ENCODE assay signal across 1 cellular context in the genomic region with DNA sequence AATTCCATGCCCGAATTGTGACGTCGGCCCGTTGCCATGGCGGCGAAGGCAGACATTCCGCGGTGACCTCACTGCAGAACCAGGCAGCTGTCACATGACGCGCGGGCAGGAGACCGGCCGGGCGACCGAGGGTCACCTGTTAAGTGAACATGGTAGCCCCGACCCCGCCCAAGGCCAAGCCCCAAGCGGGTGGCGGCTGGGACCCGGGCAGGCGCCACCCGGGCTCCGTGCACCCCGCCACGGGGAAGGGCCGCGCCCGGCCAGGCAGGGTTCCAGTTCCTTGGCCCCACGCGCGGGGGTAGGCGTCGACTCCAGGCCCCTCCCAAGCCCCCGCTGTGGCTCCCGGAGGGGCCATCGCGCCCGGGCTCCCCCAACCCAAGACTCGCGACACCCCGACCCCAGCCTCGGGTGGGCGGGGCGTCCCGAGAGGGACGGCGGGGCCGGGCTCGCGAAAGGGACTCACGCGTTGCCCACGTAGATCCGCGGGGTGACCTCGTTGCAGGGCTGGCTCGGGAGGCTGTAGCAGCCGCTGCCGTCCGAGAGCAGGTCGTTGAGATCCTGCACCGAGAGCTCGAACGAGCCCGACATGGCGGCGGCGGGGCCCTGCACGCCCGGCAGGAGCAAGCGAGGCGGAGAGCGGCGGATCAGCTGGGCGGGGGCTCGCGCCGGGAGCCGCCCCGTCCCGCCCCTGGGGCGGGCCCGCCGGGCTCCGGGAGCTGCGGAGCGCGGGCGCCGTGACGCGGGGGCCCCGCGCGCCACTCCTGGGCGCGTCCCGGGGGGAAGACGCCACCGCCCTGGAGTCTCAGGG.
TF ChIP-seq lines count a peak whose summit lies in the region.

DUSP3 (minus strand) TSS at position 641 of the 808 bp plus-strand sequence; CDS start at position 588, 53 bp downstream.

TF ChIP-seq in HepG2, 621 proteins besides CTCF, POLR2A, EP300 and RAD21 (continued from another document and continues in another):
- peak; percentile 75; the same call in 1 of the 2 replicates for TF ChIP-seq WIZ (CRISPR knock-in tag; IDR thresholded peaks at IDR 0.05)
- TF ChIP-seq ZNF160 (CRISPR knock-in tag; IDR thresholded peaks at IDR 0.05), result peak; percentile 77; the same call in 1 of the 2 replicates
- no peak for TF ChIP-seq U2AF1 (optimal IDR thresholded peaks at IDR 0.05; ENCODE audit: low read depth, low read length)
- peak; percentile 40; the same call in 1 of the 2 replicates for TF ChIP-seq STAT6 (CRISPR knock-in tag; IDR thresholded peaks at IDR 0.05; ENCODE audit: borderline replicate concordance)
- TF ChIP-seq SNAPC2 (CRISPR knock-in tag; IDR thresholded peaks at IDR 0.05), result peak; percentile 53; the same call in 1 of the 2 replicates
- TF ChIP-seq ZNF652 (CRISPR knock-in tag; IDR thresholded peaks at IDR 0.05; ENCODE audit: borderline replicate concordance, low read depth), result no peak
- TF ChIP-seq FOXK1 (CRISPR knock-in tag; IDR thresholded peaks at IDR 0.05; ENCODE audit: borderline replicate concordance, low read depth), result peak; percentile 51; the same call in 1 of the 2 replicates
- TF ChIP-seq, protein P1, sequence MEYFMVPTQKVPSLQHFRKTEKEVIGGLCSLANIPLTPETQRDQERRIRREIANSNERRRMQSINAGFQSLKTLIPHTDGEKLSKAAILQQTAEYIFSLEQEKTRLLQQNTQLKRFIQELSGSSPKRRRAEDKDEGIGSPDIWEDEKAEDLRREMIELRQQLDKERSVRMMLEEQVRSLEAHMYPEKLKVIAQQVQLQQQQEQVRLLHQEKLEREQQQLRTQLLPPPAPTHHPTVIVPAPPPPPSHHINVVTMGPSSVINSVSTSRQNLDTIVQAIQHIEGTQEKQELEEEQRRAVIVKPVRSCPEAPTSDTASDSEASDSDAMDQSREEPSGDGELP (IDR thresholded peaks at IDR 0.05; ENCODE audit: borderline replicate concordance, low read depth), result peak; percentile 86
- TF ChIP-seq, protein P2, sequence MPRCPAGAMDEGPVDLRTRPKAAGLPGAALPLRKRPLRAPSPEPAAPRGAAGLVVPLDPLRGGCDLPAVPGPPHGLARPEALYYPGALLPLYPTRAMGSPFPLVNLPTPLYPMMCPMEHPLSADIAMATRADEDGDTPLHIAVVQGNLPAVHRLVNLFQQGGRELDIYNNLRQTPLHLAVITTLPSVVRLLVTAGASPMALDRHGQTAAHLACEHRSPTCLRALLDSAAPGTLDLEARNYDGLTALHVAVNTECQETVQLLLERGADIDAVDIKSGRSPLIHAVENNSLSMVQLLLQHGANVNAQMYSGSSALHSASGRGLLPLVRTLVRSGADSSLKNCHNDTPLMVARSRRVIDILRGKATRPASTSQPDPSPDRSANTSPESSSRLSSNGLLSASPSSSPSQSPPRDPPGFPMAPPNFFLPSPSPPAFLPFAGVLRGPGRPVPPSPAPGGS (CRISPR knock-in tag; IDR thresholded peaks at IDR 0.05), result peak; percentile 28; the same call in 1 of the 2 replicates
- TF ChIP-seq, protein P3, sequence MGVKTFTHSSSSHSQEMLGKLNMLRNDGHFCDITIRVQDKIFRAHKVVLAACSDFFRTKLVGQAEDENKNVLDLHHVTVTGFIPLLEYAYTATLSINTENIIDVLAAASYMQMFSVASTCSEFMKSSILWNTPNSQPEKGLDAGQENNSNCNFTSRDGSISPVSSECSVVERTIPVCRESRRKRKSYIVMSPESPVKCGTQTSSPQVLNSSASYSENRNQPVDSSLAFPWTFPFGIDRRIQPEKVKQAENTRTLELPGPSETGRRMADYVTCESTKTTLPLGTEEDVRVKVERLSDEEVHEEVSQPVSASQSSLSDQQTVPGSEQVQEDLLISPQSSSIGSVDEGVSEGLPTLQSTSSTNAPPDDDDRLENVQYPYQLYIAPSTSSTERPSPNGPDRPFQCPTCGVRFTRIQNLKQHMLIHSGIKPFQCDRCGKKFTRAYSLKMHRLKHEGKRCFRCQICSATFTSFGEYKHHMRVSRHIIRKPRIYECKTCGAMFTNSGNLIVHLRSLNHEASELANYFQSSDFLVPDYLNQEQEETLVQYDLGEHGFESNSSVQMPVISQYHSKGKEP (CRISPR knock-in tag; IDR thresholded peaks at IDR 0.05), result peak; percentile 41; the same call in 1 of the 2 replicates
- no peak for TF ChIP-seq NCOA5 (CRISPR knock-in tag; IDR thresholded peaks at IDR 0.05)
- TF ChIP-seq LCORL (IDR thresholded peaks at IDR 0.05), result no peak
- TF ChIP-seq LCORL (CRISPR knock-in tag; IDR thresholded peaks at IDR 0.05), result peak; percentile 90
- peak; percentile 5; the same call in 1 of the 2 replicates for TF ChIP-seq SNAI1 (CRISPR knock-in tag; IDR thresholded peaks at IDR 0.05; ENCODE audit: borderline replicate concordance)
- TF ChIP-seq MYC (CRISPR knock-in tag; IDR thresholded peaks at IDR 0.05; ENCODE audit: borderline replicate concordance), result peak; percentile 90
- TF ChIP-seq, protein P4, sequence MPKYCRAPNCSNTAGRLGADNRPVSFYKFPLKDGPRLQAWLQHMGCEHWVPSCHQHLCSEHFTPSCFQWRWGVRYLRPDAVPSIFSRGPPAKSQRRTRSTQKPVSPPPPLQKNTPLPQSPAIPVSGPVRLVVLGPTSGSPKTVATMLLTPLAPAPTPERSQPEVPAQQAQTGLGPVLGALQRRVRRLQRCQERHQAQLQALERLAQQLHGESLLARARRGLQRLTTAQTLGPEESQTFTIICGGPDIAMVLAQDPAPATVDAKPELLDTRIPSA (CRISPR knock-in tag; IDR thresholded peaks at IDR 0.05; ENCODE audit: borderline replicate concordance), result no peak; the same call in 1 of the 2 replicates
- TF ChIP-seq CAMTA2 (CRISPR knock-in tag; IDR thresholded peaks at IDR 0.05; ENCODE audit: borderline replicate concordance), result peak; percentile 67; the same call in 1 of the 2 replicates
- TF ChIP-seq FOXK2 (IDR thresholded peaks at IDR 0.05), result no peak
- TF ChIP-seq PCBP1 (IDR thresholded peaks at IDR 0.05; ENCODE audit: borderline replicate concordance, low read depth, low read length), result 0 out of 2 replicates have a peak, but pooled peaks have one; percentile 15
- no peak for TF ChIP-seq ZKSCAN5 (CRISPR knock-in tag; IDR thresholded peaks at IDR 0.05)
- TF ChIP-seq ZNF543 (CRISPR knock-in tag; IDR thresholded peaks at IDR 0.05), result peak; percentile 82
- TF ChIP-seq ZBTB38 (CRISPR knock-in tag; IDR thresholded peaks at IDR 0.05), result peak; percentile 59; the same call in 1 of the 2 replicates
- peak; percentile 27 for TF ChIP-seq TAF15 (IDR thresholded peaks at IDR 0.05; ENCODE audit: low read depth, low read length, poor library complexity, severe bottlenecking)
- 0 out of 2 replicates have a peak, but pooled peaks have one; percentile 26 for TF ChIP-seq ZNF180 (CRISPR knock-in tag; IDR thresholded peaks at IDR 0.05; ENCODE audit: borderline replicate concordance, low read depth)
- peak; percentile 85; the same call in 1 of the 2 replicates for TF ChIP-seq ZNF790 (CRISPR knock-in tag; IDR thresholded peaks at IDR 0.05; ENCODE audit: borderline replicate concordance)
- peak; percentile 81; the same call in 1 of the 2 replicates for TF ChIP-seq ZNF280B (CRISPR knock-in tag; IDR thresholded peaks at IDR 0.05; ENCODE audit: borderline replicate concordance)
- TF ChIP-seq, protein P5, sequence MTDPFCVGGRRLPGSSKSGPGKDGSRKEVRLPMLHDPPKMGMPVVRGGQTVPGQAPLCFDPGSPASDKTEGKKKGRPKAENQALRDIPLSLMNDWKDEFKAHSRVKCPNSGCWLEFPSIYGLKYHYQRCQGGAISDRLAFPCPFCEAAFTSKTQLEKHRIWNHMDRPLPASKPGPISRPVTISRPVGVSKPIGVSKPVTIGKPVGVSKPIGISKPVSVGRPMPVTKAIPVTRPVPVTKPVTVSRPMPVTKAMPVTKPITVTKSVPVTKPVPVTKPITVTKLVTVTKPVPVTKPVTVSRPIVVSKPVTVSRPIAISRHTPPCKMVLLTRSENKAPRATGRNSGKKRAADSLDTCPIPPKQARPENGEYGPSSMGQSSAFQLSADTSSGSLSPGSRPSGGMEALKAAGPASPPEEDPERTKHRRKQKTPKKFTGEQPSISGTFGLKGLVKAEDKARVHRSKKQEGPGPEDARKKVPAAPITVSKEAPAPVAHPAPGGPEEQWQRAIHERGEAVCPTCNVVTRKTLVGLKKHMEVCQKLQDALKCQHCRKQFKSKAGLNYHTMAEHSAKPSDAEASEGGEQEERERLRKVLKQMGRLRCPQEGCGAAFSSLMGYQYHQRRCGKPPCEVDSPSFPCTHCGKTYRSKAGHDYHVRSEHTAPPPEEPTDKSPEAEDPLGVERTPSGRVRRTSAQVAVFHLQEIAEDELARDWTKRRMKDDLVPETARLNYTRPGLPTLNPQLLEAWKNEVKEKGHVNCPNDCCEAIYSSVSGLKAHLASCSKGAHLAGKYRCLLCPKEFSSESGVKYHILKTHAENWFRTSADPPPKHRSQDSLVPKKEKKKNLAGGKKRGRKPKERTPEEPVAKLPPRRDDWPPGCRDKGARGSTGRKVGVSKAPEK (CRISPR knock-in tag; IDR thresholded peaks at IDR 0.05; ENCODE audit: borderline replicate concordance), result no peak
- TF ChIP-seq, protein P6, sequence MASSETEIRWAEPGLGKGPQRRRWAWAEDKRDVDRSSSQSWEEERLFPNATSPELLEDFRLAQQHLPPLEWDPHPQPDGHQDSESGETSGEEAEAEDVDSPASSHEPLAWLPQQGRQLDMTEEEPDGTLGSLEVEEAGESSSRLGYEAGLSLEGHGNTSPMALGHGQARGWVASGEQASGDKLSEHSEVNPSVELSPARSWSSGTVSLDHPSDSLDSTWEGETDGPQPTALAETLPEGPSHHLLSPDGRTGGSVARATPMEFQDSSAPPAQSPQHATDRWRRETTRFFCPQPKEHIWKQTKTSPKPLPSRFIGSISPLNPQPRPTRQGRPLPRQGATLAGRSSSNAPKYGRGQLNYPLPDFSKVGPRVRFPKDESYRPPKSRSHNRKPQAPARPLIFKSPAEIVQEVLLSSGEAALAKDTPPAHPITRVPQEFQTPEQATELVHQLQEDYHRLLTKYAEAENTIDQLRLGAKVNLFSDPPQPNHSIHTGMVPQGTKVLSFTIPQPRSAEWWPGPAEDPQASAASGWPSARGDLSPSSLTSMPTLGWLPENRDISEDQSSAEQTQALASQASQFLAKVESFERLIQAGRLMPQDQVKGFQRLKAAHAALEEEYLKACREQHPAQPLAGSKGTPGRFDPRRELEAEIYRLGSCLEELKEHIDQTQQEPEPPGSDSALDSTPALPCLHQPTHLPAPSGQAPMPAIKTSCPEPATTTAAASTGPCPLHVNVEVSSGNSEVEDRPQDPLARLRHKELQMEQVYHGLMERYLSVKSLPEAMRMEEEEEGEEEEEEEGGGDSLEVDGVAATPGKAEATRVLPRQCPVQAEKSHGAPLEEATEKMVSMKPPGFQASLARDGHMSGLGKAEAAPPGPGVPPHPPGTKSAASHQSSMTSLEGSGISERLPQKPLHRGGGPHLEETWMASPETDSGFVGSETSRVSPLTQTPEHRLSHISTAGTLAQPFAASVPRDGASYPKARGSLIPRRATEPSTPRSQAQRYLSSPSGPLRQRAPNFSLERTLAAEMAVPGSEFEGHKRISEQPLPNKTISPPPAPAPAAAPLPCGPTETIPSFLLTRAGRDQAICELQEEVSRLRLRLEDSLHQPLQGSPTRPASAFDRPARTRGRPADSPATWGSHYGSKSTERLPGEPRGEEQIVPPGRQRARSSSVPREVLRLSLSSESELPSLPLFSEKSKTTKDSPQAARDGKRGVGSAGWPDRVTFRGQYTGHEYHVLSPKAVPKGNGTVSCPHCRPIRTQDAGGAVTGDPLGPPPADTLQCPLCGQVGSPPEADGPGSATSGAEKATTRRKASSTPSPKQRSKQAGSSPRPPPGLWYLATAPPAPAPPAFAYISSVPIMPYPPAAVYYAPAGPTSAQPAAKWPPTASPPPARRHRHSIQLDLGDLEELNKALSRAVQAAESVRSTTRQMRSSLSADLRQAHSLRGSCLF (CRISPR knock-in tag; IDR thresholded peaks at IDR 0.05; ENCODE audit: borderline replicate concordance), result peak; percentile 33; the same call in 1 of the 2 replicates
- peak; percentile 92; the same call in 1 of the 2 replicates for TF ChIP-seq MTF2 (CRISPR knock-in tag; IDR thresholded peaks at IDR 0.05; ENCODE audit: borderline replicate concordance)
- peak; percentile 90; the same call in 1 of the 2 replicates for TF ChIP-seq KLF13 (CRISPR knock-in tag; IDR thresholded peaks at IDR 0.05)
- 0 out of 2 replicates have a peak, but pooled peaks have one; percentile 79 for TF ChIP-seq MXD1 (CRISPR knock-in tag; IDR thresholded peaks at IDR 0.05)
